Comparison of ENCODE assay signal across 8 cellular contexts in genomic region chr11:101914737-101915426, GRCh38. TPM values are rescaled to one million over a fixed set of nuclear protein-coding genes. Genes with fewer than 3 reads are reported as not detected.
DNase-seq lines count a peak whose midpoint lies in the region; ATAC-seq and TF ChIP-seq lines count a peak whose summit lies in the region.

Gene CEP126, plus strand, starts transcription at chr11:101915010. Its CDS starts 275 bp downstream, at chr11:101915285.

- H3K27ac Mint-ChIP-seq in dendritic cell treated with granulocyte-macrophage colony-stimulating factor and Interleukin-4, amounts not matched to agents 40 ng/mL and 50 ng/mL, for 4 days, result peak within 1 kb of the TSS; percentile 76

- H3K4me3 Mint-ChIP-seq in dendritic cell treated with granulocyte-macrophage colony-stimulating factor and Interleukin-4, amounts not matched to agents 40 ng/mL and 50 ng/mL, for 4 days, result peak within 1 kb of the TSS; percentile 91

- H3K9me3 Mint-ChIP-seq in dendritic cell treated with granulocyte-macrophage colony-stimulating factor and Interleukin-4, amounts not matched to agents 40 ng/mL and 50 ng/mL, for 4 days, result no peaks in the 10 kb centered on the region

- H3K4me1 Mint-ChIP-seq in dendritic cell treated with granulocyte-macrophage colony-stimulating factor and Interleukin-4, amounts not matched to agents 40 ng/mL and 50 ng/mL, for 4 days (ENCODE audit: low read depth), result peaks cover 24% of the 10 kb centered on the region

- H3K27me3 ChIP-seq in left lung, result no peaks in the 10 kb centered on the region

- peak within 1 kb of the TSS; percentile 80 to 88 for H3K27ac ChIP-seq in left lung

- intact Hi-C loops in dendritic cell treated with granulocyte-macrophage colony-stimulating factor and Interleukin-4, amounts not matched to agents 40 ng/mL and 50 ng/mL, for 4 days (cut with micrococcal nuclease), result no loop called here
- intact Hi-C loops in left lung (cut with DNase I), result no loop called here

- peaks cover 8% of the 10 kb centered on the region for H3K27me3 Mint-ChIP-seq in dendritic cell treated with granulocyte-macrophage colony-stimulating factor and Interleukin-4, amounts not matched to agents 40 ng/mL and 50 ng/mL, for 4 days

- no peaks in the 10 kb centered on the region for H3K36me3 ChIP-seq in left lung

- peak within 1 kb of the TSS; percentile 60 to 65 for H3K4me3 ChIP-seq in left lung

- peaks cover 6% of the 10 kb centered on the region for H3K36me3 Mint-ChIP-seq in dendritic cell treated with granulocyte-macrophage colony-stimulating factor and Interleukin-4, amounts not matched to agents 40 ng/mL and 50 ng/mL, for 4 days (ENCODE audit: low read depth)

- ATAC-seq in GM19025 (IDR thresholded peaks at IDR 0.05; ENCODE audit: low read depth, unreplicated experiment) (peak; percentile 100), HG03354 (IDR thresholded peaks at IDR 0.05; ENCODE audit: poor library complexity, severe bottlenecking, unreplicated experiment) (peak; percentile 98), left lung (peak; percentile 99)

- peaks cover 0 to 9% of the 10 kb centered on the region in 2 donors for H3K4me1 ChIP-seq in left lung

- DNase-seq in AG08396 (ENCODE audit: low spot score) (peak; percentile 94), NCI-H446 treated with DMSO at 0.1 percent for 48 hours (lab: John Stamatoyannopoulos, UW) (peak; percentile 74), left lung (peak; percentile 93)
- peak; percentile 93 for DNase-seq in activated CD4-positive, alpha-beta T cell treated with anti-CD3 and anti-CD28 coated beads, Interleukin-2, amount 50 U/mL, for 1 hour
- peak; percentile 86 for DNase-seq in stimulated activated CD4-positive, alpha-beta T cell treated with anti-CD3 and anti-CD28 coated beads, Interleukin-2, amount 100 ng/mL, for 4 hours (ENCODE audit: low read depth)

- no peaks in the 10 kb centered on the region for H3K9me3 ChIP-seq in left lung

- TF ChIP-seq CTCF in left lung (IDR thresholded peaks at IDR 0.05), result no peak

RNA-seq across cellular contexts. Expression of gene CEP126, which starts in this region (rescaled TPM):
- total RNA-seq in left lung, result 1 to 10 TPM; 3.6 to 4.1 TPM

Comparison
In these comparisons a context has a peak if more than half of its experiments do, and no peak if none do; other contexts are left out.
1. Peak in every context shown above with its lines: DNase-seq, ATAC-seq, H3K4me3 ChIP-seq and H3K27ac ChIP-seq.